ENCODE assay signal across 22 cellular contexts in genomic region chr14:93857081-93857480, GRCh38.
"Had no signal": no experiment of that assay in that cellular context is flagged by ENCODE, and none has a peak within 500 bp of the region (broad histone marks: within the 10 kb centered on the region; RNA-seq: fewer than 3 reads in every experiment).

No MANE protein-coding gene starts in this region.

- H3K27me3 ChIP-seq: ascending aorta, colonic mucosa, sigmoid colon, upper lobe of right lung had no signal

- H3K9me3 Mint-ChIP-seq: activated CD4-positive, alpha-beta memory T cell treated with anti-CD3 and anti-CD28 coated beads, Interleukin-2, amount 10 ng/mL, durations not matched to agents 7 days and 5 days; activated naive CD8-positive, alpha-beta T cell treated with anti-CD3 and anti-CD28 coated beads, Interleukin-2, amount 50 U/mL, for 24 hours; nephron had no signal

- DNase-seq: activated CD4-positive, alpha-beta memory T cell treated with anti-CD3 and anti-CD28 coated beads, Interleukin-2, amount 10 ng/mL, durations not matched to agents 7 days and 5 days; activated CD4-positive, alpha-beta T cell treated with anti-CD3 and anti-CD28 coated beads for 1 hour; activated naive CD4-positive, alpha-beta T cell treated with Interleukin-2 at 50 U/mL for 16 hours; activated naive CD8-positive, alpha-beta T cell treated with anti-CD3 and anti-CD28 coated beads, Interleukin-2, amount 50 U/mL, for 24 hours; colonic mucosa; effector CD4-positive, alpha-beta T cell; heart right ventricle; islet precursor cell; left lung; mesenchymal stem cell; occipital lobe; sigmoid colon; stimulated activated CD4-positive, alpha-beta T cell treated with anti-CD3 and anti-CD28 coated beads, Interleukin-2, amount 100 ng/mL, for 48 hours; stimulated activated naive CD4-positive, alpha-beta T cell treated with Interleukin-2 at 50 U/mL for 16 hours; T-helper 9 cell; upper lobe of right lung had no signal

- ATAC-seq: activated naive CD8-positive, alpha-beta T cell treated with anti-CD3 and anti-CD28 coated beads, Interleukin-2, amount 50 U/mL, for 24 hours; heart right ventricle; left lung; upper lobe of right lung had no signal

- H3K27ac Mint-ChIP-seq: activated CD4-positive, alpha-beta memory T cell treated with anti-CD3 and anti-CD28 coated beads, Interleukin-2, amount 10 ng/mL, durations not matched to agents 7 days and 5 days; activated naive CD8-positive, alpha-beta T cell treated with anti-CD3 and anti-CD28 coated beads, Interleukin-2, amount 50 U/mL, for 24 hours; nephron had no signal

- FAIRE-seq: endothelial cell of umbilical vein, frontal cortex had no signal

- H3K4me3 ChIP-seq: ascending aorta, colonic mucosa, heart right ventricle, left lung, psoas muscle, sigmoid colon, suprapubic skin, upper lobe of right lung had no signal

- H3K4me3 Mint-ChIP-seq: activated CD4-positive, alpha-beta memory T cell treated with anti-CD3 and anti-CD28 coated beads, Interleukin-2, amount 10 ng/mL, durations not matched to agents 7 days and 5 days; activated naive CD8-positive, alpha-beta T cell treated with anti-CD3 and anti-CD28 coated beads, Interleukin-2, amount 50 U/mL, for 24 hours; nephron had no signal

- H3K4me1 Mint-ChIP-seq: activated CD4-positive, alpha-beta memory T cell treated with anti-CD3 and anti-CD28 coated beads, Interleukin-2, amount 10 ng/mL, durations not matched to agents 7 days and 5 days; activated naive CD8-positive, alpha-beta T cell treated with anti-CD3 and anti-CD28 coated beads, Interleukin-2, amount 50 U/mL, for 24 hours had no signal

- H3K4me1 ChIP-seq: colonic mucosa, heart right ventricle, left lung, suprapubic skin, upper lobe of right lung had no signal

- H3K36me3 ChIP-seq: ascending aorta, colonic mucosa, heart right ventricle, left lung, sigmoid colon, suprapubic skin, upper lobe of right lung had no signal

- H3K27ac ChIP-seq: ascending aorta, colonic mucosa, heart right ventricle, left lung, psoas muscle, sigmoid colon, suprapubic skin, upper lobe of right lung had no signal

- H3K9me3 ChIP-seq: ascending aorta, colonic mucosa, heart right ventricle, left lung, psoas muscle, sigmoid colon, suprapubic skin, upper lobe of right lung had no signal
